26 cellular contexts compared by ENCODE assay signal in the genomic region with DNA sequence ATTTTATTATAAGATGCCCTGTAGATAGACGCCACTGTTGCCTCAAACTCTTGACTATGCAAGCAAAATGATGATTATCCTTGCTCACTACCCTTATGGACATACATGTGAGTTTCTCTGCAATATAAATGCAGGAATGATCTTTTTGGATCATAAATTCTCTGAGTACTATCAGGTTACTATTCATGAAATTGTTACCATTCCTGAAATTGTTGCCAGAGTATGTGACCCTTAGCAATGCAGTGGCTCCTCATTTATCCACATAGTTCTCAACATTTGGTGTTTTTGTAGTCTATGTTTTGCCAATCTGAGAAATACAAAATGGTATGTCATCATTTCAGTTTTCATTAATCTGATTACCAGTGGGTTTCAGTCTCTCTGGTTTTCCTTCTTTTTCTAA.
DNase-seq lines count a peak whose midpoint lies in the region; ATAC-seq and TF ChIP-seq lines count a peak whose summit lies in the region.
"Had no signal": no experiment of that assay in that cellular context is flagged by ENCODE, and none has a peak within 500 bp of the region (broad histone marks: within the 10 kb centered on the region; RNA-seq: fewer than 3 reads in every experiment).

No MANE protein-coding gene starts in this region.

- H3K27ac Mint-ChIP-seq in GM23338, result no peak overlapping the region
- H3K27ac Mint-ChIP-seq: activated naive CD4-positive, alpha-beta T cell treated with anti-CD3 and anti-CD28 coated beads, Interleukin-2, amount 50 U/mL, for 24 hours; endodermal cell; memory B cell; naive thymus-derived CD4-positive, alpha-beta T cell; stimulated activated naive CD8-positive, alpha-beta T cell treated with anti-CD3 and anti-CD28 coated beads, Interleukin-15, amount 100 ng/mL, for 72 hours had no signal

- H4K20me1 ChIP-seq in GM23338 (replicated peaks; ENCODE audit: insufficient read depth), result no peaks in the 10 kb centered on the region
- H4K20me1 ChIP-seq: BLaER1 treated with 17β-estradiol and CSF1 and Interleukin-3, amounts not matched to agents 10 nM and 100 nM had no signal

- H3K79me2 ChIP-seq in GM23338 (replicated peaks; ENCODE audit: insufficient read depth), result no peaks in the 10 kb centered on the region

- H3K27ac ChIP-seq in GM23338 (ENCODE audit: low read depth), result no peak overlapping the region
- H3K27ac ChIP-seq in RWPE2 (ENCODE audit: poor library complexity, severe bottlenecking), result no peak overlapping the region
- no peak overlapping the region for H3K27ac ChIP-seq in upper lobe of right lung
- H3K27ac ChIP-seq: BLaER1 treated with 17β-estradiol and CSF1 and Interleukin-3, amounts not matched to agents 10 nM and 100 nM; colonic mucosa; esophagus squamous epithelium; right atrium auricular region; SJSA1; tibial artery; WERI-Rb-1 had no signal

- H3K27me3 ChIP-seq in GM23338 (ENCODE audit: insufficient read depth), result no peaks in the 10 kb centered on the region
- no peaks in the 10 kb centered on the region for H3K27me3 ChIP-seq in RWPE2 (ENCODE audit: insufficient read depth, poor library complexity, severe bottlenecking)
- H3K27me3 ChIP-seq in upper lobe of right lung, result no peaks in the 10 kb centered on the region
- H3K27me3 ChIP-seq: BLaER1 treated with 17β-estradiol and CSF1 and Interleukin-3, amounts not matched to agents 10 nM and 100 nM; colonic mucosa; esophagus squamous epithelium; right atrium auricular region; SJSA1; tibial artery had no signal

- H3K4me3 Mint-ChIP-seq in GM23338, result no peak overlapping the region
- H3K4me3 Mint-ChIP-seq: activated naive CD4-positive, alpha-beta T cell treated with anti-CD3 and anti-CD28 coated beads, Interleukin-2, amount 50 U/mL, for 24 hours; endodermal cell; memory B cell; naive thymus-derived CD4-positive, alpha-beta T cell; stimulated activated naive CD8-positive, alpha-beta T cell treated with anti-CD3 and anti-CD28 coated beads, Interleukin-15, amount 100 ng/mL, for 72 hours had no signal

- ATAC-seq in GM23338, result no peak
- ATAC-seq in RWPE2 (ENCODE audit: low read depth), result 0 out of 3 replicates have a peak, but pooled peaks have one; percentile 35
- no peak for ATAC-seq in GM19351 (IDR thresholded peaks at IDR 0.05; ENCODE audit: unreplicated experiment)
- no peak for ATAC-seq in upper lobe of right lung
- ATAC-seq: left cardiac atrium; naive thymus-derived CD4-positive, alpha-beta T cell; Panc1; stimulated activated naive CD8-positive, alpha-beta T cell treated with anti-CD3 and anti-CD28 coated beads, Interleukin-15, amount 100 ng/mL, for 72 hours had no signal

- TF ChIP-seq CTCF in GM23338 (conservative IDR thresholded peaks at IDR 0.05; ENCODE audit: low read depth in 2 of 2), result no peak
- TF ChIP-seq CTCF in RWPE2 (IDR thresholded peaks at IDR 0.05; ENCODE audit: poor library complexity, severe bottlenecking), result no peak
- TF ChIP-seq CTCF in fibroblast of pulmonary artery (IDR thresholded peaks at IDR 0.05; ENCODE audit: low read length, missing control alignments), result no peak
- TF ChIP-seq CTCF in upper lobe of right lung (IDR thresholded peaks at IDR 0.05), result no peak

- no peaks in the 10 kb centered on the region for H3F3A ChIP-seq in GM23338 (replicated peaks; ENCODE audit: low read depth)

- peaks cover 2% of the 10 kb centered on the region for H3K27me3 Mint-ChIP-seq in GM23338 (ENCODE audit: insufficient read depth, low read depth, poor library complexity)
- H3K27me3 Mint-ChIP-seq: activated naive CD4-positive, alpha-beta T cell treated with anti-CD3 and anti-CD28 coated beads, Interleukin-2, amount 50 U/mL, for 24 hours had no signal

- no peak overlapping the region for H3K4me3 ChIP-seq in GM23338
- no peak overlapping the region for H3K4me3 ChIP-seq in RWPE2 (ENCODE audit: severe bottlenecking)
- no peak overlapping the region for H3K4me3 ChIP-seq in fibroblast of pulmonary artery (replicated peaks; ENCODE audit: low read depth, low read length)
- H3K4me3 ChIP-seq in upper lobe of right lung, result no peak overlapping the region
- H3K4me3 ChIP-seq: BLaER1 treated with 17β-estradiol and CSF1 and Interleukin-3, amounts not matched to agents 10 nM and 100 nM; colonic mucosa; esophagus squamous epithelium; right atrium auricular region; SJSA1; tibial artery had no signal

- no peak overlapping the region for H3K4me2 ChIP-seq in GM23338
- H3K4me2 ChIP-seq: BLaER1 treated with 17β-estradiol and CSF1 and Interleukin-3, amounts not matched to agents 10 nM and 100 nM had no signal

- H3K36me3 ChIP-seq in GM23338 (ENCODE audit: insufficient read depth), result no peaks in the 10 kb centered on the region
- no peaks in the 10 kb centered on the region for H3K36me3 ChIP-seq in RWPE2 (ENCODE audit: low read depth)
- no peaks in the 10 kb centered on the region for H3K36me3 ChIP-seq in upper lobe of right lung
- H3K36me3 ChIP-seq: BLaER1 treated with 17β-estradiol and CSF1 and Interleukin-3, amounts not matched to agents 10 nM and 100 nM; colonic mucosa; esophagus squamous epithelium; right atrium auricular region; SJSA1; tibial artery; WERI-Rb-1 had no signal

- H3K9me3 Mint-ChIP-seq in GM23338, result no peaks in the 10 kb centered on the region; the same call in 1 of the 3 replicates
- H3K9me3 Mint-ChIP-seq: activated naive CD4-positive, alpha-beta T cell treated with anti-CD3 and anti-CD28 coated beads, Interleukin-2, amount 50 U/mL, for 24 hours; memory B cell; naive thymus-derived CD4-positive, alpha-beta T cell; stimulated activated naive CD8-positive, alpha-beta T cell treated with anti-CD3 and anti-CD28 coated beads, Interleukin-15, amount 100 ng/mL, for 72 hours had no signal

- H3K36me3 Mint-ChIP-seq in GM23338 (ENCODE audit: low read depth), result no peaks in the 10 kb centered on the region; the same call in 1 of the 3 replicates
- H3K36me3 Mint-ChIP-seq: activated naive CD4-positive, alpha-beta T cell treated with anti-CD3 and anti-CD28 coated beads, Interleukin-2, amount 50 U/mL, for 24 hours; memory B cell; naive thymus-derived CD4-positive, alpha-beta T cell had no signal

- intact Hi-C loops in upper lobe of right lung (cut with DNase I), result no loop called here

- H2AFZ ChIP-seq in GM23338, result no peak overlapping the region

- H3K4me1 Mint-ChIP-seq in GM23338, result peaks cover 23% of the 10 kb centered on the region
- H3K4me1 Mint-ChIP-seq: activated naive CD4-positive, alpha-beta T cell treated with anti-CD3 and anti-CD28 coated beads, Interleukin-2, amount 50 U/mL, for 24 hours; memory B cell; naive thymus-derived CD4-positive, alpha-beta T cell had no signal

- H3K4me1 ChIP-seq in GM23338 (ENCODE audit: insufficient read depth) (peaks cover 19% of the 10 kb centered on the region), RWPE2 (ENCODE audit: insufficient read depth, poor library complexity, severe bottlenecking) (no peaks in the 10 kb centered on the region), upper lobe of right lung (no peaks in the 10 kb centered on the region)
- H3K4me1 ChIP-seq: BLaER1 treated with 17β-estradiol and CSF1 and Interleukin-3, amounts not matched to agents 10 nM and 100 nM; colonic mucosa; esophagus squamous epithelium; right atrium auricular region; tibial artery had no signal

- no peaks in the 10 kb centered on the region for H3K9me2 ChIP-seq in GM23338 (ENCODE audit: insufficient read depth)

- DNase-seq in GM23338 (ENCODE audit: low spot score), result peak; percentile 25
- no peak for DNase-seq in RWPE2 (ENCODE audit: low spot score)
- peak; percentile 45 for DNase-seq in fibroblast of pulmonary artery (ENCODE audit: low read depth)
- DNase-seq in cortex of kidney (lab: John Stamatoyannopoulos, UW), result no peak
- DNase-seq in upper lobe of right lung, result no peak
- no peak for DNase-seq in NCI-H2107 (lab: John Stamatoyannopoulos, UW)
- DNase-seq: activated CD4-positive, alpha-beta T cell treated with anti-CD3 and anti-CD28 coated beads, Interleukin-2, amount 50 U/mL, for 1 hour; colonic mucosa; endodermal cell; esophagus squamous epithelium; H7; Kasumi-1; left cardiac atrium; naive thymus-derived CD4-positive, alpha-beta T cell; NCI-H1092 treated with DMSO at 0.1 percent for 48 hours; NCI-H2081 treated with DMSO at 0.1 percent for 48 hours; stimulated activated naive CD8-positive, alpha-beta T cell treated with anti-CD3 and anti-CD28 coated beads, Interleukin-15, amount 100 ng/mL, for 72 hours; tibial artery; WERI-Rb-1 had no signal

- H3K9me3 ChIP-seq in RWPE2 (ENCODE audit: severe bottlenecking) (no peaks in the 10 kb centered on the region), upper lobe of right lung (no peaks in the 10 kb centered on the region)
- H3K9me3 ChIP-seq: BLaER1 treated with 17β-estradiol and CSF1 and Interleukin-3, amounts not matched to agents 10 nM and 100 nM; colonic mucosa; esophagus squamous epithelium; right atrium auricular region; SJSA1; tibial artery had no signal

TF ChIP-seq in GM23338, 12 proteins besides CTCF, POLR2A, EP300 and RAD21 (continues in another document):
- TF ChIP-seq, protein P1, sequence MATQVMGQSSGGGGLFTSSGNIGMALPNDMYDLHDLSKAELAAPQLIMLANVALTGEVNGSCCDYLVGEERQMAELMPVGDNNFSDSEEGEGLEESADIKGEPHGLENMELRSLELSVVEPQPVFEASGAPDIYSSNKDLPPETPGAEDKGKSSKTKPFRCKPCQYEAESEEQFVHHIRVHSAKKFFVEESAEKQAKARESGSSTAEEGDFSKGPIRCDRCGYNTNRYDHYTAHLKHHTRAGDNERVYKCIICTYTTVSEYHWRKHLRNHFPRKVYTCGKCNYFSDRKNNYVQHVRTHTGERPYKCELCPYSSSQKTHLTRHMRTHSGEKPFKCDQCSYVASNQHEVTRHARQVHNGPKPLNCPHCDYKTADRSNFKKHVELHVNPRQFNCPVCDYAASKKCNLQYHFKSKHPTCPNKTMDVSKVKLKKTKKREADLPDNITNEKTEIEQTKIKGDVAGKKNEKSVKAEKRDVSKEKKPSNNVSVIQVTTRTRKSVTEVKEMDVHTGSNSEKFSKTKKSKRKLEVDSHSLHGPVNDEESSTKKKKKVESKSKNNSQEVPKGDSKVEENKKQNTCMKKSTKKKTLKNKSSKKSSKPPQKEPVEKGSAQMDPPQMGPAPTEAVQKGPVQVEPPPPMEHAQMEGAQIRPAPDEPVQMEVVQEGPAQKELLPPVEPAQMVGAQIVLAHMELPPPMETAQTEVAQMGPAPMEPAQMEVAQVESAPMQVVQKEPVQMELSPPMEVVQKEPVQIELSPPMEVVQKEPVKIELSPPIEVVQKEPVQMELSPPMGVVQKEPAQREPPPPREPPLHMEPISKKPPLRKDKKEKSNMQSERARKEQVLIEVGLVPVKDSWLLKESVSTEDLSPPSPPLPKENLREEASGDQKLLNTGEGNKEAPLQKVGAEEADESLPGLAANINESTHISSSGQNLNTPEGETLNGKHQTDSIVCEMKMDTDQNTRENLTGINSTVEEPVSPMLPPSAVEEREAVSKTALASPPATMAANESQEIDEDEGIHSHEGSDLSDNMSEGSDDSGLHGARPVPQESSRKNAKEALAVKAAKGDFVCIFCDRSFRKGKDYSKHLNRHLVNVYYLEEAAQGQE (IDR thresholded peaks at IDR 0.05; ENCODE audit: unreplicated experiment), result no peak
- TF ChIP-seq EZH2 (IDR thresholded peaks at IDR 0.05; ENCODE audit: low read depth, unreplicated experiment), result no peak
- no peak for TF ChIP-seq NANOG (IDR thresholded peaks at IDR 0.05; ENCODE audit: borderline replicate concordance)

Comparison
In these comparisons a context has a peak if more than half of its experiments do, and no peak if none do; other contexts are left out.
1. DNase-seq: peak in GM23338 (single experiment) and fibroblast of pulmonary artery (single experiment); none in RWPE2 (single experiment), cortex of kidney (single experiment), upper lobe of right lung (single experiment) and NCI-H2107 (single experiment).